ENCODE assay signal across 8 cellular contexts in the genomic region with DNA sequence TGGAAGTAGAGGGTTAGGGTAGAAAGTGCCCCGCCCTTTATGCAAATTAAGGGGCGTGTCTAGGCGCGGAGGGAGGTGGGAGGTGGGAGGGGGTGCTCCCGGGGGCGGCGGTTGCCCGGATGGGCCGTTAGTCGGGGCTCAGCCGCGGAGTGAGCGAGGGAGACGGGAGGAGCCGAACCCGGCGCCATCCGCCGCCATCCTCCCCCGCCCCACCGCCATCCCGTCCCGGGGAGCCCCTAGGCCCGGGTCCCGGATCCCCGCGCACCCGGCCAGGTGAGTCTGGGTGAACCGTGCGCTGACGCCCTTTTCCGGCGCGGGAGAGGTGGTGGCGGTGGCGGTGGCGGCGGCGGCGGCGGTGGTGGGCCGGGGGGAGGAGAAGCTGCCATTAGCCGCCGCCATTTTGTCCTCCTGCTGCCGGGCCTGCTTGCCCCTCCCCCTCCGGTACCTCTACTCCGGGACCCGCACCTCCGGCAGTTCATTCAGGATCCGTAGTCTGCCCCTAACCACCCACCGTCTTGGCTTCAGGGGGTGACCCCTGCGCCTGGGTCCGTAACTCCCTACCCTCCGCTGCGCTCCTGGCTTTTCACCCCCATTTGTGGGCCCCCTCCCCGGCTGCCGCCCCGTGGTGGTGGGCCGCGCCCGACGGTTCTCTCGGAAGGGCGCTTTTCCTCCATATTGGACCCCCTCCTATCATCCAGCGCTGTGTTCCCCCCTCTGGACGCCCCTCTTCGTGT. TPM values are rescaled to one million over a fixed set of nuclear protein-coding genes. Genes with fewer than 3 reads are reported as not detected.
DNase-seq lines count a peak whose midpoint lies in the region; ATAC-seq and TF ChIP-seq lines count a peak whose summit lies in the region.

Gene PRRC2A, plus strand, starts transcription at position 130 of the 734 bp plus-strand sequence. CDS start 2,075 bp downstream, outside the sequence.

- H3K27ac ChIP-seq in endodermal cell (ENCODE audit: low read depth, low read length): peak within 1 kb of the TSS; percentile 100

- H3K9ac ChIP-seq in endodermal cell (ENCODE audit: extremely low read depth, low read length, poor library complexity, severe bottlenecking): peak within 1 kb of the TSS; percentile 99

- H3K4me1 Mint-ChIP-seq in endodermal cell: peaks cover 15% of the 10 kb centered on the region
- peaks cover 28 to 30% of the 10 kb centered on the region in 2 donors for H3K4me1 Mint-ChIP-seq in stimulated activated naive B cell treated with anti-CD40 and anti-IgM and Interleukin-4, amounts not matched to agents 10 μg/mL and 1 μg/mL and 100 μg/mL, for 72 hours

- H3K27me3 ChIP-seq in endodermal cell (ENCODE audit: control insufficient read depth, insufficient read depth, low read length, poor library complexity, severe bottlenecking): no peaks in the 10 kb centered on the region

- peak within 1 kb of the TSS; percentile 89 for H3K4me3 Mint-ChIP-seq in endodermal cell
- peak within 1 kb of the TSS; percentile 90 to 91 for H3K4me3 Mint-ChIP-seq in stimulated activated naive B cell treated with anti-CD40 and anti-IgM and Interleukin-4, amounts not matched to agents 10 μg/mL and 1 μg/mL and 100 μg/mL, for 72 hours

- H3K4me3 ChIP-seq in AG10803 (ENCODE audit: low read length) (peak within 1 kb of the TSS; percentile 92), endodermal cell (ENCODE audit: low read length) (peak within 1 kb of the TSS; percentile 99), mucosa of descending colon (peak within 1 kb of the TSS; percentile 68)

- H3K4me1 ChIP-seq in endodermal cell (ENCODE audit: control insufficient read depth, insufficient read depth, low read length): no peaks in the 10 kb centered on the region
- peaks cover 9% of the 10 kb centered on the region for H3K4me1 ChIP-seq in mucosa of descending colon (ENCODE audit: low read depth)

- peak; percentile 24 for ATAC-seq in GM18873 (IDR thresholded peaks at IDR 0.05; ENCODE audit: low FRiP score, unreplicated experiment)
- ATAC-seq in HG03097 (IDR thresholded peaks at IDR 0.05; ENCODE audit: low FRiP score, unreplicated experiment): peak; percentile 55
- peak; percentile 87 for ATAC-seq in mucosa of descending colon
- peak; percentile 36 to 38 for ATAC-seq in stimulated activated naive B cell treated with anti-CD40 and anti-IgM and Interleukin-4, amounts not matched to agents 10 μg/mL and 1 μg/mL and 100 μg/mL, for 72 hours (replicated peaks)

- TF ChIP-seq CTCF in AG10803 (conservative IDR thresholded peaks at IDR 0.05; ENCODE audit: low read length) (no peak), endodermal cell (conservative IDR thresholded peaks at IDR 0.05) (no peak), mucosa of descending colon (IDR thresholded peaks at IDR 0.05) (no peak)

- peak within 1 kb of the TSS; percentile 99 for H3K27ac Mint-ChIP-seq in endodermal cell
- peak within 1 kb of the TSS; percentile 95 for H3K27ac Mint-ChIP-seq in stimulated activated naive B cell treated with anti-CD40 and anti-IgM and Interleukin-4, amounts not matched to agents 10 μg/mL and 1 μg/mL and 100 μg/mL, for 72 hours

- H3K36me3 ChIP-seq in endodermal cell (ENCODE audit: control insufficient read depth, insufficient read depth, low read length) (peaks cover 38% of the 10 kb centered on the region), mucosa of descending colon (ENCODE audit: low read depth) (peaks cover 15% of the 10 kb centered on the region)

- intact Hi-C loops in mucosa of descending colon (cut with DNase I, micrococcal nuclease): no loop called here

- no peak for DNase-seq in AG10803 (ENCODE audit: low read depth)
- DNase-seq in NCI-H2196 treated with DMSO at 0.1 percent for 48 hours (lab: John Stamatoyannopoulos, UW; ENCODE audit: unreplicated experiment): peak; percentile 76
- peak; percentile 78 for DNase-seq in activated CD4-positive, alpha-beta T cell treated with anti-CD3 and anti-CD28 coated beads, Interleukin-2, amount 50 U/mL, for 1 hour
- no peak for DNase-seq in endodermal cell
- DNase-seq in mucosa of descending colon: peak in 2 of 3 donors; percentile 95 to 98
- DNase-seq in stimulated activated naive B cell treated with anti-CD40 and anti-IgM and Interleukin-4, amounts not matched to agents 10 μg/mL and 1 μg/mL and 100 μg/mL, for 72 hours: no peak

- WGBS in endodermal cell (ENCODE audit: insufficient coverage in 1 of 2, insufficient read length in 1 of 2), 2 experiments: 0 to 1% methylated on average over 12 to 65 of the region's 67 CpGs

- H3K9me3 ChIP-seq in endodermal cell (ENCODE audit: control insufficient read depth, low read length) (no peaks in the 10 kb centered on the region), mucosa of descending colon (no peaks in the 10 kb centered on the region)

- H3K27me3 Mint-ChIP-seq in endodermal cell (ENCODE audit: insufficient read depth): no peaks in the 10 kb centered on the region
- no peaks in the 10 kb centered on the region for H3K27me3 Mint-ChIP-seq in stimulated activated naive B cell treated with anti-CD40 and anti-IgM and Interleukin-4, amounts not matched to agents 10 μg/mL and 1 μg/mL and 100 μg/mL, for 72 hours

- H3K36me3 Mint-ChIP-seq in endodermal cell (ENCODE audit: low read depth): peaks cover 43% of the 10 kb centered on the region
- H3K36me3 Mint-ChIP-seq in stimulated activated naive B cell treated with anti-CD40 and anti-IgM and Interleukin-4, amounts not matched to agents 10 μg/mL and 1 μg/mL and 100 μg/mL, for 72 hours: peaks cover 31 to 36% of the 10 kb centered on the region in 2 donors

- no peaks in the 10 kb centered on the region for H3K9me3 Mint-ChIP-seq in endodermal cell
- no peaks in the 10 kb centered on the region for H3K9me3 Mint-ChIP-seq in stimulated activated naive B cell treated with anti-CD40 and anti-IgM and Interleukin-4, amounts not matched to agents 10 μg/mL and 1 μg/mL and 100 μg/mL, for 72 hours

RNA-seq across cellular contexts. Expression of gene PRRC2A, which starts in this region (rescaled TPM):
- total RNA-seq in endodermal cell: 100 to 1,000 TPM; 329 to 330 TPM
- polyA plus RNA-seq in endodermal cell (2013, experiment 1 of 2): 299 TPM
- 263 TPM for polyA plus RNA-seq in endodermal cell (2013, experiment 2 of 2)
- total RNA-seq in mucosa of descending colon: 100 to 1,000 TPM; 109 to 151 (median 120) TPM

Comparison
In these comparisons a context has a peak if more than half of its experiments do, and no peak if none do; other contexts are left out.
1. DNase-seq: peak in NCI-H2196 treated with DMSO at 0.1 percent for 48 hours (single experiment), activated CD4-positive, alpha-beta T cell treated with anti-CD3 and anti-CD28 coated beads, Interleukin-2, amount 50 U/mL, for 1 hour (single experiment) and mucosa of descending colon (2 of 3); none in AG10803 (single experiment), endodermal cell (single experiment) and stimulated activated naive B cell treated with anti-CD40 and anti-IgM and Interleukin-4, amounts not matched to agents 10 μg/mL and 1 μg/mL and 100 μg/mL, for 72 hours (single experiment).
2. ATAC-seq: peak in every context shown above with its lines; median percentile 87 in mucosa of descending colon; 55 in HG03097; 37 in stimulated activated naive B cell treated with anti-CD40 and anti-IgM and Interleukin-4, amounts not matched to agents 10 μg/mL and 1 μg/mL and 100 μg/mL, for 72 hours; 24 in GM18873.
3. Peak in every context shown above with its lines, with median percentiles within 50 percentile points of each other: H3K4me3 ChIP-seq.